Comparison of ENCODE assay signal across 1 cellular context in genomic region chr7:103348452-103348851, GRCh38.
TF ChIP-seq lines count a peak whose summit lies in the region.

No MANE protein-coding gene starts in this region.

TF ChIP-seq in GM12878, 131 proteins besides CTCF, POLR2A, EP300 and RAD21:
- TF ChIP-seq RELA (IDR thresholded peaks at IDR 0.05; ENCODE audit: borderline replicate concordance, partially characterized antibody) (no peak), NR2F1 (conservative IDR thresholded peaks at IDR 0.05) (no peak), SREBF1 (IDR thresholded peaks at IDR 0.05; ENCODE audit: low read length) (no peak), HSF1 (IDR thresholded peaks at IDR 0.05; ENCODE audit: low read depth, low read length) (no peak), NKRF (conservative IDR thresholded peaks at IDR 0.05) (no peak), YBX1 (IDR thresholded peaks at IDR 0.05) (no peak), SRF (IDR thresholded peaks at IDR 0.05; ENCODE audit: low read depth in 2 of 2, low read length in 2 of 2) (no peak), CHD4 (IDR thresholded peaks at IDR 0.05) (no peak), CBX5 (IDR thresholded peaks at IDR 0.05; ENCODE audit: low read depth) (no peak), HCFC1 (IDR thresholded peaks at IDR 0.05; ENCODE audit: low read length) (no peak), RUNX3 (IDR thresholded peaks at IDR 0.05; ENCODE audit: low read length) (no peak), TARDBP (IDR thresholded peaks at IDR 0.05; ENCODE audit: borderline replicate concordance) (no peak), SUZ12 (IDR thresholded peaks at IDR 0.05; ENCODE audit: unreplicated experiment) (no peak), RB1 (IDR thresholded peaks at IDR 0.05; ENCODE audit: borderline replicate concordance) (no peak), ZBTB11 (CRISPR knock-in tag; IDR thresholded peaks at IDR 0.05) (no peak), FOS (IDR thresholded peaks at IDR 0.05; ENCODE audit: borderline replicate concordance, extremely low read depth, insufficient read length) (no peak), PBX3 (IDR thresholded peaks at IDR 0.05; ENCODE audit: insufficient replicate concordance, low read depth, low read length) (no peak)
